ENCODE assay signal across 17 cellular contexts in genomic region chrX:72492499-72492898, GRCh38.
DNase-seq lines count a peak whose midpoint lies in the region; ATAC-seq and TF ChIP-seq lines count a peak whose summit lies in the region.
"Had no signal": no experiment of that assay in that cellular context is flagged by ENCODE, and none has a peak within 500 bp of the region (broad histone marks: within the 10 kb centered on the region; RNA-seq: fewer than 3 reads in every experiment).

No MANE protein-coding gene starts in this region.

- no peaks in the 10 kb centered on the region for H3K36me3 Mint-ChIP-seq in Calu3 (ENCODE audit: insufficient read depth, unreplicated experiment)

- DNase-seq in GF-D8 (lab: John Stamatoyannopoulos, UW) (peak; percentile 1), KBM-7 (peak; percentile 30), Calu3 (no peak), heart left ventricle (no peak), NCI-H2081 treated with DMSO at 0.1 percent for 48 hours (lab: John Stamatoyannopoulos, UW) (no peak)
- DNase-seq in activated CD4-positive, CD25-positive, alpha-beta regulatory T cell treated with anti-CD3 and anti-CD28 coated beads, Interleukin-2, amount 50 U/mL, for 72 hours = no peak
- DNase-seq: activated CD4-positive, alpha-beta T cell treated with anti-CD3 and anti-CD28 coated beads, Interleukin-2, amount 50 U/mL, for 4 hours; effector memory CD8-positive, alpha-beta T cell; foreskin fibroblast; NCI-H2171; Peyer's patch; T-helper 1 cell; upper lobe of left lung had no signal

- no peak overlapping the region for H3K27ac Mint-ChIP-seq in Calu3 (ENCODE audit: unreplicated experiment)
- H3K27ac Mint-ChIP-seq: activated T-helper 2 cell treated with anti-CD3 and anti-CD28 coated beads, Interferon-gamma antibody, Interleukin-2, Interleukin-4, amounts not matched to agents 10 μg/mL and 5 μg/mL and 100 μg/mL, durations not matched to agents 14 hours and 24 hours and 36 hours; brain had no signal

- no peaks in the 10 kb centered on the region for H3K9me3 Mint-ChIP-seq in Calu3 (ENCODE audit: low read depth, unreplicated experiment)
- H3K9me3 Mint-ChIP-seq: activated T-helper 2 cell treated with anti-CD3 and anti-CD28 coated beads, Interferon-gamma antibody, Interleukin-2, Interleukin-4, amounts not matched to agents 10 μg/mL and 5 μg/mL and 100 μg/mL, durations not matched to agents 14 hours and 24 hours and 36 hours; effector memory CD8-positive, alpha-beta T cell had no signal

- in situ Hi-C loops in KBM-7 (cut with MboI; ENCODE audit: low pct_unique_long_range_greater_than_20kb, low sequenced_read_pairs) = no loop called here

- peaks cover 0 to 13% (median 7%) of the 10 kb centered on the region in 9 donors for H3K36me3 ChIP-seq in heart left ventricle
- H3K36me3 ChIP-seq: Peyer's patch had no signal

- peaks cover 0 to 8% (median 0%) of the 10 kb centered on the region in 9 donors for H3K27me3 ChIP-seq in heart left ventricle
- H3K27me3 ChIP-seq: Peyer's patch, upper lobe of left lung had no signal

- intact Hi-C loops in Calu3 (cut with micrococcal nuclease; ENCODE audit: unreplicated experiment) = no loop called here
- intact Hi-C loops in heart left ventricle (cut with DNase I) = no loop called here

- CTCF ChIA-PET in Calu3 (lab: Charles Lee) = no interaction called here

- H3K4me1 Mint-ChIP-seq in Calu3 (ENCODE audit: low read depth, unreplicated experiment) = no peaks in the 10 kb centered on the region
- H3K4me1 Mint-ChIP-seq: brain had no signal

- no peak overlapping the region for H3K27ac ChIP-seq in heart left ventricle
- H3K27ac ChIP-seq: Peyer's patch, upper lobe of left lung had no signal

- TF ChIP-seq CTCF in Calu3 (IDR thresholded peaks at IDR 0.05; ENCODE audit: unreplicated experiment) (no peak), heart left ventricle (IDR thresholded peaks at IDR 0.05) (no peak)

- no peaks in the 10 kb centered on the region for H3K9me3 ChIP-seq in heart left ventricle
- H3K9me3 ChIP-seq: Peyer's patch, upper lobe of left lung had no signal

- no TSS peak for BruUV-seq in Calu3 (replicated peaks; lab: Mats Ljungman, UMichigan)

- peaks cover 0 to 2% (median 0%) of the 10 kb centered on the region in 12 donors for H3K4me1 ChIP-seq in heart left ventricle
- H3K4me1 ChIP-seq: Peyer's patch, upper lobe of left lung had no signal

- TF ChIP-seq POLR2A in heart left ventricle (IDR thresholded peaks at IDR 0.05) = no peak

- ATAC-seq in GM19455 (IDR thresholded peaks at IDR 0.05; ENCODE audit: unreplicated experiment) (peak; percentile 75), HG02870 (IDR thresholded peaks at IDR 0.05; ENCODE audit: unreplicated experiment) (peak; percentile 76), heart left ventricle (no peak)
- ATAC-seq: effector memory CD8-positive, alpha-beta T cell had no signal

- WGBS in heart left ventricle, 4 donors = 89 to 95% (median 92%) methylated on average over 1 of the region's 1 CpG

- no peaks in the 10 kb centered on the region for H3K27me3 Mint-ChIP-seq in Calu3 (ENCODE audit: unreplicated experiment)
- H3K27me3 Mint-ChIP-seq: brain; effector memory CD8-positive, alpha-beta T cell had no signal

- no peak overlapping the region for H3K4me3 ChIP-seq in heart left ventricle
- H3K4me3 ChIP-seq: Peyer's patch, upper lobe of left lung had no signal

- no peak overlapping the region for H3K4me3 Mint-ChIP-seq in Calu3 (ENCODE audit: low read depth, unreplicated experiment)
- H3K4me3 Mint-ChIP-seq: brain; effector memory CD8-positive, alpha-beta T cell had no signal

Comparison
In these comparisons a context has a peak if more than half of its experiments do, and no peak if none do; other contexts are left out.
1. DNase-seq: peak in GF-D8 (single experiment) and KBM-7 (single experiment); none in Calu3 (single experiment), activated CD4-positive, CD25-positive, alpha-beta regulatory T cell treated with anti-CD3 and anti-CD28 coated beads, Interleukin-2, amount 50 U/mL, for 72 hours (single experiment), heart left ventricle (0 of 5) and NCI-H2081 treated with DMSO at 0.1 percent for 48 hours (single experiment).
2. ATAC-seq: peak in GM19455 (single experiment) and HG02870 (single experiment); none in heart left ventricle (0 of 4).